Comparison of ENCODE assay signal across 8 cellular contexts in the genomic region with DNA sequence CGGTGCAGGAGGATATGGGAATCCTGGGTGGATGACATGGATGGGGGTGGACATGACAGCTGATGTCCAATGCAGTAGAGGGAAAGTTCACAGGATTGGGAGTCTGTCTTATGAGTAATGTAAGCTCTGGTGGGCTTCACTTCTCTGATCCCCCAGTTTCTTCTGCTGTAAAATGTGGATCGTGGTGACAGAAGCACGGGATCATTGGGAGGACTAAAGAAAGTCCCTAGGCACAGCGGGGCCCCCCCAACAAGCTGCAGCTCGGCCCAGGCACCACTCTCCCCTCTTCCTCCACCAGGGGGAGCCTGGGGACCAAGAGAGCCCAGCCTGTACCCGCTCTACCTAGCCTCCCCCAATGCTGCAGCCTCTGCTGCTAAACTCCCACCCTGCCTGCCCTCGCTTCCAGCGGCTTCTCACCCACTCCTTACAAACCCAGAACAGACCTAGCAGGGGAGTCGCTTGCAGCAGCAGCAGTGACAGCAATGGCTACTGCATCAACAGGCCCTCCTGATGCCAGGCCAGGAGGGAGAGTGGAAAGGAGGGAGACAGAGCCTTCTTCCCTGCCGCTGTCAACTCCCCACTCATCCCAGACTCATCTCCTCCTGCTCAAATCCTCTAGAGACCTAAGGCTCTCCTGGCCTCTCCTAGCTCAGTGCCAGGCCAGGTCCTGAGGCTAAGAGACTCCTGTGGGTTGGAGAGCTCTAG. TPM values are rescaled to one million over a fixed set of nuclear protein-coding genes. Genes with fewer than 3 reads are reported as not detected.
A peak's percentile ranks its signal among the peaks of the same experiment; 100 is the strongest.
DNase-seq lines count a peak whose midpoint lies in the region; ATAC-seq and FAIRE-seq lines count a peak whose summit lies in the region.

No MANE protein-coding gene starts in this region.

- H3K9me3 Mint-ChIP-seq in activated naive CD4-positive, alpha-beta T cell treated with anti-CD3 and anti-CD28 coated beads for 36 hours = no peaks in the 10 kb centered on the region

- peaks cover 34% of the 10 kb centered on the region for H3K27me3 Mint-ChIP-seq in activated naive CD4-positive, alpha-beta T cell treated with anti-CD3 and anti-CD28 coated beads for 36 hours (ENCODE audit: low read depth)

- peak; percentile 74 for ATAC-seq in GM18498 (IDR thresholded peaks at IDR 0.05; ENCODE audit: unreplicated experiment)

- H3K27ac Mint-ChIP-seq in activated naive CD4-positive, alpha-beta T cell treated with anti-CD3 and anti-CD28 coated beads for 36 hours = no peak overlapping the region

- intact Hi-C loops in activated naive CD4-positive, alpha-beta T cell treated with anti-CD3 and anti-CD28 coated beads for 36 hours (cut with micrococcal nuclease) = loop anchor here (1.0 to 10.0 kb wide), 3 partner anchors 57 to 129 kb away; no protein-coding TSS in a partner anchor
- intact Hi-C loops in posterior cingulate gyrus (cut with DNase I) = loop anchor here (2.0 kb wide), 1 partner anchor 13 kb away; no protein-coding TSS in a partner anchor

- peaks cover 13% of the 10 kb centered on the region for H3K4me1 Mint-ChIP-seq in activated naive CD4-positive, alpha-beta T cell treated with anti-CD3 and anti-CD28 coated beads for 36 hours (ENCODE audit: low read depth)

- in situ Hi-C loops in ACHN (cut with HindIII; ENCODE audit: low pct_ligation_motif_present, low pct_unique_long_range_greater_than_20kb, low sequenced_read_pairs) (no loop called here), SK-MEL-5 (cut with HindIII; ENCODE audit: low pct_unique_long_range_greater_than_20kb, low sequenced_read_pairs) (no loop called here)

- no peaks in the 10 kb centered on the region for H3K36me3 Mint-ChIP-seq in activated naive CD4-positive, alpha-beta T cell treated with anti-CD3 and anti-CD28 coated beads for 36 hours (ENCODE audit: low read depth)

- CTCF ChIA-PET in activated naive CD4-positive, alpha-beta T cell treated with anti-CD3 and anti-CD28 coated beads for 36 hours (lab: Charles Lee) = interaction anchor here (0.6 to 4.9 kb wide), 21 partner anchors 9 to 165 kb away, joined by 3 to 38 read pairs (median 4); a partner anchor contains a TSS

- no peak overlapping the region for H3K4me3 Mint-ChIP-seq in activated naive CD4-positive, alpha-beta T cell treated with anti-CD3 and anti-CD28 coated beads for 36 hours

- DNase-seq in ACHN (peak; percentile 29), HT-29 (ENCODE audit: low spot score) (peak; percentile 79), SK-MEL-5 (ENCODE audit: low read depth, low spot score) (peak; percentile 57), glomerular visceral epithelial cell (ENCODE audit: extremely low spot score) (peak; percentile 47), posterior cingulate gyrus (peak; percentile 62 to 97 (median 76)), urothelium cell line (ENCODE audit: low spot score) (peak; percentile 66)
- DNase-seq in activated naive CD4-positive, alpha-beta T cell treated with anti-CD3 and anti-CD28 coated beads for 36 hours = peak; percentile 68

- no peak for FAIRE-seq in urothelium cell line (lab: Jason Lieb, UNC)

RNA-seq across cellular contexts. Expression of a gene that starts 36.1 kb away (rescaled TPM):
- total RNA-seq in HT-29 (2014; rRNA removed; shearing (Covaris generic)) = 11.7 and 13.5 TPM in 2 replicates
- total RNA-seq in SK-MEL-5 (2014; rRNA removed; shearing (Covaris generic)) = 6.3 and 8.4 TPM in 2 replicates
- 13.0 and 16.9 TPM in 2 replicates for polyA plus RNA-seq in SK-MEL-5 (2015; cell fraction: cytosol; rRNA removed)
- polyA plus RNA-seq in SK-MEL-5 (2015; cell fraction: nucleus; rRNA removed) = 14.5 and 18.0 TPM in 2 replicates
- total RNA-seq in activated naive CD4-positive, alpha-beta T cell treated with anti-CD3 and anti-CD28 coated beads for 36 hours = under 1 TPM; 0.20 to 0.48 TPM

Comparison
In these comparisons a context has a peak if more than half of its experiments do, and no peak if none do; other contexts are left out.
1. Peak in every context shown above with its lines: DNase-seq and ATAC-seq.
2. DNase-seq: peak in every context shown above with its lines; median percentile 79 in HT-29; 76 in posterior cingulate gyrus; 68 in activated naive CD4-positive, alpha-beta T cell treated with anti-CD3 and anti-CD28 coated beads for 36 hours; 66 in urothelium cell line; 57 in SK-MEL-5; 47 in glomerular visceral epithelial cell; 29 in ACHN.